ENCODE assay signal across 1 cellular context in the genomic region with DNA sequence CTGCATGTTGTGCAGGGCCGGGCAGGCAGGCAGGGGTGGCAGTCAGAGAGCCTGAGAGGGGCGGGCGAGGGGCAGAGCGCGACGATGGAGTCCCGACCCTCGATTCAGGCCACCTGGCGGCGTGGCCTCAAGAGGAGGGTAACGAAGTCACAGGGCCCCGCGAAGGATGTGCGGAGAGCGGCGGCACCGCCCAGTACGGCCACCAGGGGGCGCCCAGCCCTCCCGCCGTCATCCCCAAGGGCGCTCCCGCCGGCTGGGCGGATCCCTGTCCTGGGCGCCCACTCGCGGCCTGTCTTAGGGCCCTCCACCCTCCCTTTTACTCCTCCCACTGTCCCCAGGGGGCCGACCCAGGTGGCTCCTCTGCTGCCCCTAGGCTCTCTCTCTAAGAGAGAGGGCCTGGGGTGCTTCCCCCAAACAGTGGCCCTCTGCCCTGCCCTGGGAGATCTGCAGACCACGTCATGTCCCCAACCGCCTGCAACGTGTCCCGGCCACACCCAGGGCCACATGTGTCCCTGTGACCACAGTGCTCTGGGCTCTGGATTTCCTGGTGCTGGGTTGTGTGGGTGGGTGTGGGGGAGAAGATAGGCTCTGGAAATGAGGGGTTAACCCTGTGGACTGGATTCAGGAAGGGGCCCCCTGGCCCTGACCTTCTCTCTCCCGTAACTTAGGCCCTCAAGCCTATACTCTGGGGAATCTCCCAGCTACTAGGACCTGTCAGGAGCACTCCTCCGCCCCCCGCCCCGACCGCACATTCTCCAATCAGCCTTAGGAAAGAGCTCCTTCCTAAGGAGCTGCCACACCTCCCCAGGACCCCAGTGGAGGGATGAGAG.
TF ChIP-seq lines count a peak whose summit lies in the region.

No MANE protein-coding gene starts in this region.

TF ChIP-seq in HCT116, 20 proteins besides CTCF, POLR2A, EP300 and RAD21 (continued from another document):
- TF ChIP-seq, protein P1, sequence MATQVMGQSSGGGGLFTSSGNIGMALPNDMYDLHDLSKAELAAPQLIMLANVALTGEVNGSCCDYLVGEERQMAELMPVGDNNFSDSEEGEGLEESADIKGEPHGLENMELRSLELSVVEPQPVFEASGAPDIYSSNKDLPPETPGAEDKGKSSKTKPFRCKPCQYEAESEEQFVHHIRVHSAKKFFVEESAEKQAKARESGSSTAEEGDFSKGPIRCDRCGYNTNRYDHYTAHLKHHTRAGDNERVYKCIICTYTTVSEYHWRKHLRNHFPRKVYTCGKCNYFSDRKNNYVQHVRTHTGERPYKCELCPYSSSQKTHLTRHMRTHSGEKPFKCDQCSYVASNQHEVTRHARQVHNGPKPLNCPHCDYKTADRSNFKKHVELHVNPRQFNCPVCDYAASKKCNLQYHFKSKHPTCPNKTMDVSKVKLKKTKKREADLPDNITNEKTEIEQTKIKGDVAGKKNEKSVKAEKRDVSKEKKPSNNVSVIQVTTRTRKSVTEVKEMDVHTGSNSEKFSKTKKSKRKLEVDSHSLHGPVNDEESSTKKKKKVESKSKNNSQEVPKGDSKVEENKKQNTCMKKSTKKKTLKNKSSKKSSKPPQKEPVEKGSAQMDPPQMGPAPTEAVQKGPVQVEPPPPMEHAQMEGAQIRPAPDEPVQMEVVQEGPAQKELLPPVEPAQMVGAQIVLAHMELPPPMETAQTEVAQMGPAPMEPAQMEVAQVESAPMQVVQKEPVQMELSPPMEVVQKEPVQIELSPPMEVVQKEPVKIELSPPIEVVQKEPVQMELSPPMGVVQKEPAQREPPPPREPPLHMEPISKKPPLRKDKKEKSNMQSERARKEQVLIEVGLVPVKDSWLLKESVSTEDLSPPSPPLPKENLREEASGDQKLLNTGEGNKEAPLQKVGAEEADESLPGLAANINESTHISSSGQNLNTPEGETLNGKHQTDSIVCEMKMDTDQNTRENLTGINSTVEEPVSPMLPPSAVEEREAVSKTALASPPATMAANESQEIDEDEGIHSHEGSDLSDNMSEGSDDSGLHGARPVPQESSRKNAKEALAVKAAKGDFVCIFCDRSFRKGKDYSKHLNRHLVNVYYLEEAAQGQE (IDR thresholded peaks at IDR 0.05; ENCODE audit: low read depth): no peak
- TF ChIP-seq ELF1 (IDR thresholded peaks at IDR 0.05; ENCODE audit: borderline replicate concordance, low read depth) (no peak), EZH2phosphoT487 (IDR thresholded peaks at IDR 0.05; ENCODE audit: borderline replicate concordance) (no peak), TCF7L2 (IDR thresholded peaks at IDR 0.05; ENCODE audit: borderline replicate concordance, extremely low read depth, insufficient read depth, insufficient read length) (peak; percentile 17), SIN3A (IDR thresholded peaks at IDR 0.05; ENCODE audit: low read depth) (no peak)
